ENCODE assay signal across 25 cellular contexts in the genomic region with DNA sequence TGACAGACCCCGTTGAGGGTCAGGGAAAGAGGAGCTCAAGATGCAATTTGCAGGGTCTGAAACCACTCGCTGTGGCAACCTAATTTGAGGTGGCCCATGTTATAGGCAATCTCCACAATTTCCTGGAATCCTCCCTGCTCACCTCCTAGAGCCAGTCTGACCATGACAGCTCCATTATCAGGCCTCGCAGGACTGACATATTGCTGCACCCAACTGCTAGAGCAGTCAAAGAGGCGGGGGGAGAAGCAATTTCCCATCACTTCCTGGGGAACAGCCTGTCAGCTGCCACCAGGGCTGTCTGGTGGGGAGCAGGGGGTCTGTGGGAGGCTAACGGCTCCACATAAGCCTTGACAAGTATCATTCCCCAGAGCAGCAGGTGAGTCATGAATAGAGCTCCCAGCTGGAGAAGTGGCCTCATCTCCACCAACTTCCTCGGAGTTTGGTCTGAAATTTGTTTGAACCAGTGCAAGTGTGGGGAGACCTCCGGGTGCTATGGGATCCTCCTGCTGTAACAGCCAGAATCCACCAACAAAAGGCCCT.
"Had no signal": no experiment of that assay in that cellular context is flagged by ENCODE, and none has a peak within 500 bp of the region (broad histone marks: within the 10 kb centered on the region; RNA-seq: fewer than 3 reads in every experiment).

No MANE protein-coding gene starts in this region.

- H3K27me3 ChIP-seq: brain microvascular endothelial cell, cardiac muscle cell, Peyer's patch had no signal

- H3K4me3 ChIP-seq: cardiac muscle cell, Peyer's patch had no signal

- H3K9me3 ChIP-seq: Peyer's patch had no signal

- DNase-seq: activated CD4-positive, alpha-beta T cell treated with anti-CD3 and anti-CD28 coated beads for 48 hours; activated CD4-positive, alpha-beta T cell treated with anti-CD3 and anti-CD28 coated beads, Interleukin-2, amount 50 U/mL, for 4 hours; activated CD4-positive, CD25-positive, alpha-beta regulatory T cell treated with anti-CD3 and anti-CD28 coated beads, Interleukin-2, amount 50 U/mL, for 72 hours; activated CD8-positive, alpha-beta memory T cell treated with anti-CD3 and anti-CD28 coated beads, Interleukin-2, amount 10 ng/mL, durations not matched to agents 7 days and 5 days; activated effector memory CD4-positive, alpha-beta T cell treated with Interleukin-2 at 50 U/mL for 16 hours; activated naive CD4-positive, alpha-beta T cell; activated T-cell treated with anti-CD3 and anti-CD28 coated beads, Interleukin-2, amount 50 U/mL, for 24 hours; amygdala; brain microvascular endothelial cell; cerebellar nuclear complex; IMR-90; KG1; NCI-H1092 treated with DMSO at 0.1 percent for 48 hours; NCI-H1417 treated with DMSO at 0.1 percent for 48 hours; NCI-H1694; NCI-H2029; NCI-H226; NCI-H526 treated with DMSO at 0.1 percent for 48 hours; SHP77 treated with DMSO at 0.1 percent for 48 hours; T-helper 17 cell; T-helper 9 cell had no signal

- H3K27ac ChIP-seq: brain microvascular endothelial cell, cardiac muscle cell, Peyer's patch, RWPE1 had no signal

- ATAC-seq: activated CD8-positive, alpha-beta memory T cell treated with anti-CD3 and anti-CD28 coated beads, Interleukin-2, amount 10 ng/mL, durations not matched to agents 7 days and 5 days; T-helper 17 cell; WTC11 had no signal

- H3K4me1 ChIP-seq: Peyer's patch had no signal

- H3K36me3 ChIP-seq: brain microvascular endothelial cell, cardiac muscle cell, Peyer's patch had no signal
